Comparison of ENCODE assay signal across 8 cellular contexts in genomic region chr12:2395352-2395977, GRCh38.
A peak's percentile ranks its signal among the peaks of the same experiment; 100 is the strongest.
DNase-seq lines count a peak whose midpoint lies in the region; ATAC-seq and TF ChIP-seq lines count a peak whose summit lies in the region.

No MANE protein-coding gene starts in this region.

- H3K27ac Mint-ChIP-seq in activated CD4-positive, alpha-beta T cell treated with anti-CD3 and anti-CD28 coated beads for 36 hours: no peak overlapping the region

- H3K4me1 ChIP-seq in smooth muscle cell (ENCODE audit: low read depth): no peaks in the 10 kb centered on the region

- intact Hi-C loops in activated CD4-positive, alpha-beta T cell treated with anti-CD3 and anti-CD28 coated beads for 36 hours (cut with DNase I, micrococcal nuclease): no loop called here
- intact Hi-C loops in left cardiac atrium (cut with DNase I): loop anchor here in 1 of 2 donors (10.0 kb wide), 1 partner anchor 189 kb away; no protein-coding TSS in a partner anchor

- no peak overlapping the region for H3K4me3 Mint-ChIP-seq in activated CD4-positive, alpha-beta T cell treated with anti-CD3 and anti-CD28 coated beads for 36 hours

- 51% methylated on average over 8 of the region's 8 CpGs for WGBS in smooth muscle cell (ENCODE audit: low lambda C conversion rate)

- peak; percentile 68 for DNase-seq in activated CD4-positive, alpha-beta T cell treated with anti-CD3 and anti-CD28 coated beads for 36 hours
- DNase-seq in activated CD4-positive, alpha-beta T cell treated with anti-CD3 and anti-CD28 coated beads for 1 hour: no peak
- DNase-seq in NCI-H2029 treated with DMSO at 0.1 percent for 48 hours (lab: John Stamatoyannopoulos, UW) (peak; percentile 32), left cardiac atrium (peak; percentile 45), smooth muscle cell (lab: John Stamatoyannopoulos, UW; ENCODE audit: unreplicated experiment) (no peak)
- peak; percentile 3 for DNase-seq in activated effector memory CD4-positive, alpha-beta T cell treated with Interleukin-2 at 50 U/mL for 16 hours

- H3K4me2 ChIP-seq in smooth muscle cell: no peak overlapping the region

- peak; percentile 90 for TF ChIP-seq CTCF in smooth muscle cell (IDR thresholded peaks at IDR 0.05; ENCODE audit: borderline replicate concordance, insufficient read depth, poor library complexity, severe bottlenecking)

- CTCF ChIA-PET in activated CD4-positive, alpha-beta T cell treated with anti-CD3 and anti-CD28 coated beads for 36 hours (lab: Charles Lee): interaction anchor here (0.6 to 1.2 kb wide), 11 partner anchors 13 to 535 kb away, joined by 3 to 4 read pairs (median 3); no protein-coding TSS in a partner anchor

- no peaks in the 10 kb centered on the region for H3K36me3 ChIP-seq in smooth muscle cell (ENCODE audit: low read depth)

- H3K27me3 Mint-ChIP-seq in activated CD4-positive, alpha-beta T cell treated with anti-CD3 and anti-CD28 coated beads for 36 hours: peaks cover 1% of the 10 kb centered on the region

- POLR2A ChIA-PET in activated CD4-positive, alpha-beta T cell treated with anti-CD3 and anti-CD28 coated beads for 36 hours (lab: Charles Lee): no interaction called here

- no peaks in the 10 kb centered on the region for H3K27me3 ChIP-seq in smooth muscle cell (ENCODE audit: low read depth)

- H3K4me3 ChIP-seq in smooth muscle cell: no peak overlapping the region

- no peaks in the 10 kb centered on the region for H3K4me1 Mint-ChIP-seq in activated CD4-positive, alpha-beta T cell treated with anti-CD3 and anti-CD28 coated beads for 36 hours

- H4K20me1 ChIP-seq in smooth muscle cell (ENCODE audit: low read depth): no peaks in the 10 kb centered on the region

- no peak for ATAC-seq in activated CD4-positive, alpha-beta T cell treated with anti-CD3 and anti-CD28 coated beads for 36 hours
- ATAC-seq in left cardiac atrium (peak in 1 of 2 donors; percentile 25), GM21447 (IDR thresholded peaks at IDR 0.05; ENCODE audit: unreplicated experiment) (no peak), HG02571 (IDR thresholded peaks at IDR 0.05; ENCODE audit: unreplicated experiment) (no peak)

- no peaks in the 10 kb centered on the region for H3F3A ChIP-seq in smooth muscle cell (ENCODE audit: low read depth)

- H3K9me3 ChIP-seq in smooth muscle cell (replicated peaks; ENCODE audit: low read depth): no peaks in the 10 kb centered on the region

- no peaks in the 10 kb centered on the region for H3K36me3 Mint-ChIP-seq in activated CD4-positive, alpha-beta T cell treated with anti-CD3 and anti-CD28 coated beads for 36 hours (ENCODE audit: low read depth)

- H3K79me2 ChIP-seq in smooth muscle cell (ENCODE audit: low read depth): no peaks in the 10 kb centered on the region

- H3K27ac ChIP-seq in smooth muscle cell (ENCODE audit: low read depth): no peak overlapping the region

- H3K9ac ChIP-seq in smooth muscle cell (ENCODE audit: low read depth): no peak overlapping the region

- H3K9me3 Mint-ChIP-seq in activated CD4-positive, alpha-beta T cell treated with anti-CD3 and anti-CD28 coated beads for 36 hours (ENCODE audit: low read depth): no peaks in the 10 kb centered on the region

- H2AFZ ChIP-seq in smooth muscle cell (ENCODE audit: low read depth): no peak overlapping the region

Comparison
In these comparisons a context has a peak if more than half of its experiments do, and no peak if none do; other contexts are left out.
1. DNase-seq: peak in activated CD4-positive, alpha-beta T cell treated with anti-CD3 and anti-CD28 coated beads for 36 hours (single experiment), NCI-H2029 treated with DMSO at 0.1 percent for 48 hours (single experiment), activated effector memory CD4-positive, alpha-beta T cell treated with Interleukin-2 at 50 U/mL for 16 hours (single experiment) and left cardiac atrium (single experiment); none in activated CD4-positive, alpha-beta T cell treated with anti-CD3 and anti-CD28 coated beads for 1 hour (single experiment) and smooth muscle cell (single experiment).